In the genomic region with DNA sequence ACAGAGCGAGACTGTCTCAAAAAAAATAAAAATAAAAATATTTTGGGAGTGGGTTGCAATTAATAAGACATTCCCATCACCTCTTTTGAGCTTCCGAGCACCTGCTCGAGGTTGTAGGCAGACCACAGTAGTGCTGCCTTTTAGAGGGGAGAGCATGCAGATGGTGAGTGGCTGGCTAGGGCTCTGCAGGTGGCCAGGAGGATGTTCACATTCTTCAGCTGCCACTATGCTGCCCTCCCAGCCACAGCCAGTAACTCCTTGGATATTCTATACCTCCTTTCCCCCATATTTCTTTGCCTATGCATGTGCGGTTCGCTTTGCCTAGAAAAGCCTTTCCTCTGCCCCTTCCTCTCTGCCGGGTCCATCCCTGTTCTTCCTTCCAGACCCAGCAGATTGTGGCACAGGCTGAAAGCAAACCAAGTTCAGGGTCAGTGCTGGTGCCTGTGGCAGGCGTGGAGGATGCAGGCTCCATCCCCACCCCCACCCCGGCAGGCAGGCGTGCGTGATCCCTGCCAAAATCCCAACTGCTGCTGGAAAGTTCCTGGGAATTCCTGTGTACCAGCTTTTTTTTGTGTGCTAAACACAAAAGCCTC, we compare ENCODE assay signal across 1 cellular context.
TF ChIP-seq lines count a peak whose summit lies in the region.

No MANE protein-coding gene starts in this region.

TF ChIP-seq in HCT116, 20 proteins besides CTCF, POLR2A, EP300 and RAD21 (continued from another document):
- TF ChIP-seq, protein P1, sequence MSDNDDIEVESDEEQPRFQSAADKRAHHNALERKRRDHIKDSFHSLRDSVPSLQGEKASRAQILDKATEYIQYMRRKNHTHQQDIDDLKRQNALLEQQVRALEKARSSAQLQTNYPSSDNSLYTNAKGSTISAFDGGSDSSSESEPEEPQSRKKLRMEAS (IDR thresholded peaks at IDR 0.05): no peak
- TF ChIP-seq SP1 (IDR thresholded peaks at IDR 0.05; ENCODE audit: low read depth) (no peak), ZBTB33 (IDR thresholded peaks at IDR 0.05; ENCODE audit: extremely low read depth, insufficient replicate concordance, low read length) (no peak)
TF ChIP-seq in HCT116: peak in this region for 0.
